6 cellular contexts compared by ENCODE assay signal in genomic region chr11:65096926-65097325, GRCh38. TPM values are rescaled to one million over a fixed set of nuclear protein-coding genes. Genes with fewer than 3 reads are reported as not detected.
A peak's percentile ranks its signal among the peaks of the same experiment; 100 is the strongest.
DNase-seq lines count a peak whose midpoint lies in the region; ATAC-seq, FAIRE-seq and TF ChIP-seq lines count a peak whose summit lies in the region.

No MANE protein-coding gene starts in this region.

- dilution Hi-C loops in keratinocyte (cut with MboI; ENCODE audit: extremely low pct_ligation_motif_present, low sequenced_read_pairs), result no loop called here

- no peaks in the 10 kb centered on the region for H3K9me3 Mint-ChIP-seq in T-cell

- no peak for FAIRE-seq in keratinocyte (lab: Jason Lieb, UNC)

- H3K27me3 ChIP-seq in ACC112 (ENCODE audit: insufficient read depth, low read length), result no peaks in the 10 kb centered on the region
- no peaks in the 10 kb centered on the region for H3K27me3 ChIP-seq in keratinocyte (ENCODE audit: control insufficient read depth, extremely low read depth, insufficient read depth, low read length)

- H3K36me3 ChIP-seq in ACC112 (ENCODE audit: insufficient read depth, low read length) (no peaks in the 10 kb centered on the region), keratinocyte (ENCODE audit: control insufficient read depth in 2 of 2, extremely low read depth in 1 of 2, insufficient read depth in 2 of 2, low read length in 2 of 2) (peaks cover 0 to 2% of the 10 kb centered on the region in 2 experiments)

- no peaks in the 10 kb centered on the region for H3K27me3 Mint-ChIP-seq in T-cell

- peak overlapping the region; percentile 81 to 93 (median 85) for H3K4me3 Mint-ChIP-seq in T-cell

- peak overlapping the region; percentile 82 for H3K9ac ChIP-seq in keratinocyte (ENCODE audit: control insufficient read depth, extremely low read depth, insufficient read depth, low read length)

- H3K4me3 ChIP-seq in ACC112 (ENCODE audit: low read depth, low read length) (peak overlapping the region; percentile 86), keratinocyte (ENCODE audit: control insufficient read depth in 2 of 3, extremely low read depth in 1 of 3, insufficient read depth in 2 of 3, low read depth in 1 of 3, low read length in 3 of 3) (peak overlapping the region; percentile 69 to 88 (median 80))

- DNase-seq in T-cell (no peak), keratinocyte (ENCODE audit: low read depth, low spot score) (no peak), NCI-H526 (lab: John Stamatoyannopoulos, UW) (no peak)
- no peak for DNase-seq in activated effector memory CD4-positive, alpha-beta T cell treated with Interleukin-2 at 50 U/mL for 16 hours

- peaks cover 17% of the 10 kb centered on the region for H3K36me3 Mint-ChIP-seq in T-cell

- H3K4me1 Mint-ChIP-seq in T-cell, result peaks cover 13 to 24% (median 23%) of the 10 kb centered on the region in 3 donors

- no peaks in the 10 kb centered on the region for H4K20me1 ChIP-seq in keratinocyte (ENCODE audit: control insufficient read depth, extremely low read depth, insufficient read depth, low read length)

- H2AFZ ChIP-seq in ACC112 (ENCODE audit: low read length, unreplicated experiment), result no peak overlapping the region
- H2AFZ ChIP-seq in keratinocyte (ENCODE audit: control insufficient read depth, low read length), result no peak overlapping the region

- H3K9me1 ChIP-seq in keratinocyte (ENCODE audit: control insufficient read depth, extremely low read depth, insufficient read depth, low read length), result no peaks in the 10 kb centered on the region

- CTCF ChIA-PET in T-cell (lab: Charles Lee), result interaction anchor here in 1 of 2 donors (0.6 kb wide), 1 partner anchor 138 kb away, joined by 5 read pairs; no protein-coding TSS in a partner anchor

- H3K79me2 ChIP-seq in ACC112 (ENCODE audit: control insufficient read depth, insufficient read depth, low read length, unreplicated experiment) (peaks cover 5% of the 10 kb centered on the region), keratinocyte (ENCODE audit: control insufficient read depth, insufficient read depth, low read length) (peaks cover 11% of the 10 kb centered on the region)

- no peak for ATAC-seq in T-cell (replicated peaks in 1 of 4)
- ATAC-seq in HG03571 (IDR thresholded peaks at IDR 0.05; ENCODE audit: unreplicated experiment), result no peak

- no peaks in the 10 kb centered on the region for H3K9me3 ChIP-seq in keratinocyte (ENCODE audit: control insufficient read depth, low read depth, low read length)

- POLR2A ChIA-PET in T-cell (lab: Charles Lee), result no interaction called here

- TF ChIP-seq CTCF in keratinocyte (optimal IDR thresholded peaks at IDR 0.05 in 1 of 3, IDR thresholded peaks at IDR 0.05 in 1 of 3, conservative IDR thresholded peaks at IDR 0.05 in 1 of 3; ENCODE audit: extremely low read depth in 1 of 3, insufficient read depth in 2 of 3, low read length in 3 of 3), result no peak

- H3K27ac Mint-ChIP-seq in T-cell, result peak overlapping the region in 1 of 2 donors; percentile 94

- H3K27ac ChIP-seq in ACC112 (ENCODE audit: low read depth, low read length) (no peak overlapping the region), keratinocyte (ENCODE audit: control insufficient read depth, insufficient read depth, low read length) (peak overlapping the region; percentile 29)

- H3K4me1 ChIP-seq in ACC112 (ENCODE audit: control insufficient read depth, insufficient read depth, low read length, unreplicated experiment), result peaks cover 8% of the 10 kb centered on the region
- H3K4me1 ChIP-seq in keratinocyte (ENCODE audit: control insufficient read depth, extremely low read depth, insufficient read depth, low read length), result peaks cover 10% of the 10 kb centered on the region

- peak overlapping the region; percentile 82 for H3K4me2 ChIP-seq in keratinocyte (ENCODE audit: control insufficient read depth, extremely low read depth, insufficient read depth, low read depth, low read length)

RNA-seq across cellular contexts. Expression of gene VPS51, which starts 0.9 kb away (rescaled TPM):
- 100 to 1,000 TPM; 210 to 303 (median 263) TPM for total RNA-seq in T-cell
- 28.8 to 64.0 TPM (median 43.1 TPM) in 3 replicates for polyA plus RNA-seq in keratinocyte
- polyA plus RNA-seq in keratinocyte (2011; ENCODE audit: low read depth), result 82.5 TPM
- polyA plus RNA-seq in keratinocyte (2011; cell fraction: cytosol; rRNA removed), result 21.1 and 42.2 TPM in 2 replicates
- polyA plus RNA-seq in keratinocyte (2011; cell fraction: nucleus; rRNA removed), result 40.6 and 52.9 TPM in 2 replicates
- 47.2 and 51.2 TPM in 2 replicates for polyA plus RNA-seq in keratinocyte (2012; ENCODE audit: low replicate concordance)
- 67.3 to 153 TPM (median 85.3 TPM) in 3 replicates for polyA minus RNA-seq in keratinocyte
- polyA minus RNA-seq in keratinocyte (2011; cell fraction: cytosol; rRNA and poly(A)+ RNA removed), result 171 TPM
- 47.1 and 49.4 TPM in 2 replicates for polyA minus RNA-seq in keratinocyte (2011; cell fraction: nucleus; rRNA and poly(A)+ RNA removed)

RNA-seq across cellular contexts. Expression of gene ZFPL1, which starts 12.9 kb away (rescaled TPM):
- 10 to 100 TPM; 36.5 to 51.8 (median 43.7) TPM for total RNA-seq in T-cell
- polyA plus RNA-seq in keratinocyte, result 15.0 to 28.3 TPM (median 18.6 TPM) in 3 replicates
- 6.1 TPM for polyA plus RNA-seq in keratinocyte (2011; ENCODE audit: low read depth)
- 19.9 and 29.4 TPM in 2 replicates for polyA plus RNA-seq in keratinocyte (2011; cell fraction: cytosol; rRNA removed)
- polyA plus RNA-seq in keratinocyte (2011; cell fraction: nucleus; rRNA removed), result 32.1 and 33.6 TPM in 2 replicates
- polyA plus RNA-seq in keratinocyte (2012; ENCODE audit: low replicate concordance), result 24.2 and 33.9 TPM in 2 replicates
- 15.8 to 44.0 TPM (median 17.5 TPM) in 3 replicates for polyA minus RNA-seq in keratinocyte
- 21.1 TPM for polyA minus RNA-seq in keratinocyte (2011; cell fraction: cytosol; rRNA and poly(A)+ RNA removed)
- 13.0 and 13.7 TPM in 2 replicates for polyA minus RNA-seq in keratinocyte (2011; cell fraction: nucleus; rRNA and poly(A)+ RNA removed)

RNA-seq across cellular contexts. Expression of gene CDCA5, which starts 13.1 kb away (rescaled TPM):
- 1 to 10 TPM; 1.2 to 4.2 (median 1.7) TPM for total RNA-seq in T-cell
- polyA plus RNA-seq in keratinocyte, result 1.9 to 10.4 TPM (median 8.0 TPM) in 3 replicates
- polyA plus RNA-seq in keratinocyte (2011; ENCODE audit: low read depth), result 0.54 TPM
- polyA plus RNA-seq in keratinocyte (2011; cell fraction: cytosol; rRNA removed), result 3.1 and 4.1 TPM in 2 replicates
- 3.0 and 3.1 TPM in 2 replicates for polyA plus RNA-seq in keratinocyte (2011; cell fraction: nucleus; rRNA removed)
- polyA plus RNA-seq in keratinocyte (2012; ENCODE audit: low replicate concordance), result 0.49 and 11.7 TPM in 2 replicates
- polyA minus RNA-seq in keratinocyte, result 2.3 to 7.5 TPM (median 6.4 TPM) in 3 replicates
- polyA minus RNA-seq in keratinocyte (2011; cell fraction: cytosol; rRNA and poly(A)+ RNA removed), result 4.0 TPM
- polyA minus RNA-seq in keratinocyte (2011; cell fraction: nucleus; rRNA and poly(A)+ RNA removed), result 1.6 and 1.8 TPM in 2 replicates

RNA-seq across cellular contexts. Expression of gene TM7SF2, which starts 14.7 kb away (rescaled TPM):
- total RNA-seq in T-cell, result 10 to 100 TPM; 23.7 to 34.2 (median 28.6) TPM
- 9.7 to 12.6 TPM (median 10.7 TPM) in 3 replicates for polyA plus RNA-seq in keratinocyte
- 52.1 TPM for polyA plus RNA-seq in keratinocyte (2011; ENCODE audit: low read depth)
- 8.3 and 10.2 TPM in 2 replicates for polyA plus RNA-seq in keratinocyte (2011; cell fraction: cytosol; rRNA removed)
- 14.3 and 15.5 TPM in 2 replicates for polyA plus RNA-seq in keratinocyte (2011; cell fraction: nucleus; rRNA removed)
- 11.1 and 76.6 TPM in 2 replicates for polyA plus RNA-seq in keratinocyte (2012; ENCODE audit: low replicate concordance)
- polyA minus RNA-seq in keratinocyte, result 15.1 to 69.8 TPM (median 15.7 TPM) in 3 replicates
- polyA minus RNA-seq in keratinocyte (2011; cell fraction: cytosol; rRNA and poly(A)+ RNA removed), result 9.0 TPM
- 10.4 and 10.5 TPM in 2 replicates for polyA minus RNA-seq in keratinocyte (2011; cell fraction: nucleus; rRNA and poly(A)+ RNA removed)

RNA-seq across cellular contexts. Expression of gene ZNHIT2, which starts 20.6 kb away (rescaled TPM):
- total RNA-seq in T-cell, result 10 to 100 TPM in 3 of 5 donors, 1 to 10 TPM in 2; 7.0 to 20.4 (median 18.1) TPM
- polyA plus RNA-seq in keratinocyte, result 2.6 to 6.6 TPM (median 3.4 TPM) in 3 replicates
- 2.2 TPM for polyA plus RNA-seq in keratinocyte (2011; ENCODE audit: low read depth)
- polyA plus RNA-seq in keratinocyte (2011; cell fraction: cytosol; rRNA removed), result 1.5 and 6.6 TPM in 2 replicates
- 2.3 and 4.0 TPM in 2 replicates for polyA plus RNA-seq in keratinocyte (2011; cell fraction: nucleus; rRNA removed)
- 7.5 and 11.2 TPM in 2 replicates for polyA plus RNA-seq in keratinocyte (2012; ENCODE audit: low replicate concordance)
- polyA minus RNA-seq in keratinocyte, result 1.2 to 1.6 TPM (median 1.4 TPM) in 3 replicates
- polyA minus RNA-seq in keratinocyte (2011; cell fraction: cytosol; rRNA and poly(A)+ RNA removed), result 22.6 TPM
- polyA minus RNA-seq in keratinocyte (2011; cell fraction: nucleus; rRNA and poly(A)+ RNA removed), result 2.9 and 4.1 TPM in 2 replicates
